23 cellular contexts compared by ENCODE assay signal in the genomic region with DNA sequence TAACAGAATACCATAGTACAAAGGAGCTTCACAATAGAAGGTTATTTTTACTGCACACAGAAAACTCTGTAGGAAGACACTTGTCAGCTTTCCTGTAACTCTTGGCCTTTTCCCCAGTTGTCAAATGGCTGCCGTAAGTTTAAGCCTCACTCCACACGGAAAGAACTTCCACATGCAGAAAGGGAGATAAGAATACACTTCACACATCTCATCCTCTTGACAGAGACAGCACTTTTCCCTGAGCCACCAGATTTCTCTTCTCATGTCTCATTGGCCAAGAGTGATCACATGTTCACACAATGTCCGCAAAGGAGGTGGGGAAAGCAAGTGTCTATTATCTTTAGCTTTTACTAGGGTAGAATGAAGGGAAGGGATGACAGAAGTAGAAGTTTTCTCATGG.
"Had no signal": no experiment of that assay in that cellular context is flagged by ENCODE, and none has a peak within 500 bp of the region (broad histone marks: within the 10 kb centered on the region; RNA-seq: fewer than 3 reads in every experiment).

No MANE protein-coding gene starts in this region.

- H3K9me3 Mint-ChIP-seq: activated CD4-positive, alpha-beta T cell treated with anti-CD3 and anti-CD28 coated beads, Interleukin-2, amount 10 ng/mL, durations not matched to agents 24 days and 14 days; activated naive CD8-positive, alpha-beta T cell treated with anti-CD3 and anti-CD28 coated beads, Interleukin-2, amount 10 ng/mL, durations not matched to agents 7 days and 5 days had no signal

- H3K27ac Mint-ChIP-seq: activated CD4-positive, alpha-beta memory T cell treated with anti-CD3 and anti-CD28 coated beads, Interleukin-2, amount 10 ng/mL, durations not matched to agents 7 days and 5 days; activated CD4-positive, alpha-beta T cell treated with anti-CD3 and anti-CD28 coated beads, Interleukin-2, amount 10 ng/mL, durations not matched to agents 24 days and 14 days; activated naive CD4-positive, alpha-beta T cell treated with anti-CD3 and anti-CD28 coated beads for 36 hours; activated naive CD8-positive, alpha-beta T cell treated with anti-CD3 and anti-CD28 coated beads, Interleukin-2, amount 10 ng/mL, durations not matched to agents 7 days and 5 days; activated T-cell treated with anti-CD3 and anti-CD28 coated beads, Interleukin-2, amount 50 U/mL, for 72 hours; immature natural killer cell had no signal

- H3K27ac ChIP-seq: left ventricle myocardium inferior, sigmoid colon, upper lobe of right lung had no signal

- H3K4me3 ChIP-seq: left ventricle myocardium inferior, mucosa of descending colon, sigmoid colon, smooth muscle cell, upper lobe of right lung had no signal

- H3K4me1 ChIP-seq: sigmoid colon, upper lobe of right lung had no signal

- H3K9me3 ChIP-seq: mucosa of descending colon, sigmoid colon, upper lobe of right lung had no signal

- H3K4me2 ChIP-seq: smooth muscle cell had no signal

- H3K36me3 Mint-ChIP-seq: activated naive CD8-positive, alpha-beta T cell treated with anti-CD3 and anti-CD28 coated beads, Interleukin-2, amount 10 ng/mL, durations not matched to agents 7 days and 5 days; immature natural killer cell had no signal

- H3K4me1 Mint-ChIP-seq: activated CD4-positive, alpha-beta memory T cell treated with anti-CD3 and anti-CD28 coated beads, Interleukin-2, amount 10 ng/mL, durations not matched to agents 7 days and 5 days; activated CD4-positive, alpha-beta T cell treated with anti-CD3 and anti-CD28 coated beads, Interleukin-2, amount 10 ng/mL, durations not matched to agents 24 days and 14 days; activated naive CD8-positive, alpha-beta T cell treated with anti-CD3 and anti-CD28 coated beads, Interleukin-2, amount 10 ng/mL, durations not matched to agents 7 days and 5 days; immature natural killer cell had no signal

- H3K36me3 ChIP-seq: left ventricle myocardium inferior, sigmoid colon, upper lobe of right lung had no signal

- H3K4me3 Mint-ChIP-seq: activated CD4-positive, alpha-beta memory T cell treated with anti-CD3 and anti-CD28 coated beads, Interleukin-2, amount 10 ng/mL, durations not matched to agents 7 days and 5 days; activated CD4-positive, alpha-beta T cell treated with anti-CD3 and anti-CD28 coated beads, Interleukin-2, amount 10 ng/mL, durations not matched to agents 24 days and 14 days; activated naive CD4-positive, alpha-beta T cell treated with anti-CD3 and anti-CD28 coated beads for 36 hours; activated naive CD8-positive, alpha-beta T cell treated with anti-CD3 and anti-CD28 coated beads, Interleukin-2, amount 10 ng/mL, durations not matched to agents 7 days and 5 days; activated T-cell treated with anti-CD3 and anti-CD28 coated beads, Interleukin-2, amount 50 U/mL, for 72 hours; immature natural killer cell had no signal

- ATAC-seq: activated T-cell treated with anti-CD3 and anti-CD28 coated beads, Interleukin-2, amount 50 U/mL, for 72 hours; mucosa of descending colon; upper lobe of right lung had no signal

- H3K27me3 ChIP-seq: sigmoid colon, upper lobe of right lung had no signal

- DNase-seq: activated CD4-positive, alpha-beta memory T cell treated with anti-CD3 and anti-CD28 coated beads, Interleukin-2, amount 10 ng/mL, durations not matched to agents 7 days and 5 days; activated CD4-positive, alpha-beta T cell treated with anti-CD3 and anti-CD28 coated beads, Interleukin-2, amount 10 ng/mL, durations not matched to agents 24 days and 14 days; activated CD4-positive, CD25-positive, alpha-beta regulatory T cell; activated effector memory CD4-positive, alpha-beta T cell treated with Interleukin-2 at 50 U/mL for 16 hours; activated naive CD4-positive, alpha-beta T cell treated with anti-CD3 and anti-CD28 coated beads for 36 hours; activated naive CD8-positive, alpha-beta T cell treated with anti-CD3 and anti-CD28 coated beads, Interleukin-2, amount 10 ng/mL, durations not matched to agents 7 days and 5 days; activated T-cell treated with anti-CD3 and anti-CD28 coated beads, Interleukin-2, amount 50 U/mL, for 72 hours; amniotic stem cell; cortex of kidney; erythroblast; foreskin fibroblast; immature natural killer cell; kidney glomerular epithelial cell; left ventricle myocardium inferior; mucosa of descending colon; posterior cingulate gyrus; sigmoid colon; stimulated activated CD4-positive, alpha-beta T cell treated with anti-CD3 and anti-CD28 coated beads, Interleukin-2, amount 100 ng/mL, for 48 hours; stimulated activated naive CD4-positive, alpha-beta T cell treated with Interleukin-2 at 50 U/mL for 16 hours; T-helper 9 cell; upper lobe of right lung had no signal

- H3K27me3 Mint-ChIP-seq: activated CD4-positive, alpha-beta memory T cell treated with anti-CD3 and anti-CD28 coated beads, Interleukin-2, amount 10 ng/mL, durations not matched to agents 7 days and 5 days; activated CD4-positive, alpha-beta T cell treated with anti-CD3 and anti-CD28 coated beads, Interleukin-2, amount 10 ng/mL, durations not matched to agents 24 days and 14 days had no signal

- FAIRE-seq: endometrium had no signal
